16 cellular contexts compared by ENCODE assay signal in genomic region chr6:134840086-134840485, GRCh38.
A peak's percentile ranks its signal among the peaks of the same experiment; 100 is the strongest.
DNase-seq lines count a peak whose midpoint lies in the region; ATAC-seq and TF ChIP-seq lines count a peak whose summit lies in the region.
"Had no signal": no experiment of that assay in that cellular context is flagged by ENCODE, and none has a peak within 500 bp of the region (broad histone marks: within the 10 kb centered on the region; RNA-seq: fewer than 3 reads in every experiment).

No MANE protein-coding gene starts in this region.

- peak; percentile 63 for ATAC-seq in GM18508 (IDR thresholded peaks at IDR 0.05; ENCODE audit: insufficient read depth, unreplicated experiment)
- peak; percentile 89 for ATAC-seq in GM21423 (IDR thresholded peaks at IDR 0.05; ENCODE audit: unreplicated experiment)
- peak; percentile 81 for ATAC-seq in HG03135 (IDR thresholded peaks at IDR 0.05; ENCODE audit: unreplicated experiment)
- ATAC-seq in left lobe of liver = peak; percentile 91
- no peak for ATAC-seq in HG02885 (IDR thresholded peaks at IDR 0.05; ENCODE audit: poor library complexity, unreplicated experiment)
- ATAC-seq in GM21723 (IDR thresholded peaks at IDR 0.05; ENCODE audit: unreplicated experiment) = no peak
- ATAC-seq in gastrocnemius medialis = no peak
- no peak for ATAC-seq in effector memory CD8-positive, alpha-beta T cell (replicated peaks)
- ATAC-seq: activated CD8-positive, alpha-beta T cell treated with anti-CD3 and anti-CD28 coated beads, Interleukin-2, amount 10 ng/mL, durations not matched to agents 7 days and 5 days had no signal

- no peaks in the 10 kb centered on the region for H3K27me3 ChIP-seq in gastrocnemius medialis
- H3K27me3 ChIP-seq: SJSA1 had no signal

- no peak overlapping the region for H3K4me3 ChIP-seq in gastrocnemius medialis
- H3K4me3 ChIP-seq: SJSA1 had no signal

- H3K4me3 Mint-ChIP-seq in effector memory CD8-positive, alpha-beta T cell = no peak overlapping the region
- H3K4me3 Mint-ChIP-seq: activated CD8-positive, alpha-beta T cell treated with anti-CD3 and anti-CD28 coated beads, Interleukin-2, amount 10 ng/mL, durations not matched to agents 7 days and 5 days; IgD-negative memory B cell had no signal

- no peak overlapping the region for H3K27ac Mint-ChIP-seq in effector memory CD8-positive, alpha-beta T cell
- H3K27ac Mint-ChIP-seq: activated CD8-positive, alpha-beta T cell treated with anti-CD3 and anti-CD28 coated beads, Interleukin-2, amount 10 ng/mL, durations not matched to agents 7 days and 5 days; activated T-helper 2 cell treated with anti-CD3 and anti-CD28 coated beads, Interferon-gamma antibody, Interleukin-2, Interleukin-4, amounts not matched to agents 10 μg/mL and 5 μg/mL and 100 μg/mL, durations not matched to agents 14 hours and 24 hours and 36 hours; IgD-negative memory B cell had no signal

- no peak for TF ChIP-seq CTCF in gastrocnemius medialis (IDR thresholded peaks at IDR 0.05 in 4 of 5, conservative IDR thresholded peaks at IDR 0.05 in 1 of 5)

- in situ Hi-C loops in gastrocnemius medialis (cut with MboI; ENCODE audit: low sequenced_read_pairs in 4 of 4) = no loop called here

- peaks cover 18 to 32% of the 10 kb centered on the region in 2 donors for H3K27me3 Mint-ChIP-seq in effector memory CD8-positive, alpha-beta T cell
- H3K27me3 Mint-ChIP-seq: IgD-negative memory B cell had no signal

- no peak for TF ChIP-seq POLR2A in gastrocnemius medialis (IDR thresholded peaks at IDR 0.05)

- no peaks in the 10 kb centered on the region for H3K36me3 ChIP-seq in gastrocnemius medialis
- H3K36me3 ChIP-seq: SJSA1 had no signal

- no peaks in the 10 kb centered on the region for H3K9me3 Mint-ChIP-seq in effector memory CD8-positive, alpha-beta T cell
- H3K9me3 Mint-ChIP-seq: activated T-helper 2 cell treated with anti-CD3 and anti-CD28 coated beads, Interferon-gamma antibody, Interleukin-2, Interleukin-4, amounts not matched to agents 10 μg/mL and 5 μg/mL and 100 μg/mL, durations not matched to agents 14 hours and 24 hours and 36 hours; IgD-negative memory B cell had no signal

- DNase-seq in left lobe of liver (ENCODE audit: low spot score) (no peak), gastrocnemius medialis (no peak)
- DNase-seq in effector memory CD8-positive, alpha-beta T cell = no peak
- DNase-seq: activated CD8-positive, alpha-beta T cell treated with anti-CD3 and anti-CD28 coated beads, Interleukin-2, amount 10 ng/mL, durations not matched to agents 7 days and 5 days; amygdala; erythroblast; head of caudate nucleus; NCI-H2171 had no signal

- H3K4me1 ChIP-seq in gastrocnemius medialis = peaks cover 0 to 6% of the 10 kb centered on the region in 2 donors
- H3K4me1 ChIP-seq: SJSA1 had no signal

- intact Hi-C loops in gastrocnemius medialis (cut with DNase I; ENCODE audit: low total_unique reads) = no loop called here

- no peak overlapping the region for H3K27ac ChIP-seq in gastrocnemius medialis
- H3K27ac ChIP-seq: SJSA1 had no signal

- H3K9me3 ChIP-seq in gastrocnemius medialis = no peaks in the 10 kb centered on the region
- H3K9me3 ChIP-seq: SJSA1 had no signal

- no peaks in the 10 kb centered on the region for H3K4me1 Mint-ChIP-seq in effector memory CD8-positive, alpha-beta T cell (ENCODE audit: low read depth in 2 of 2)
- H3K4me1 Mint-ChIP-seq: IgD-negative memory B cell had no signal

- H3K36me3 Mint-ChIP-seq in effector memory CD8-positive, alpha-beta T cell (ENCODE audit: insufficient read depth) = no peaks in the 10 kb centered on the region
- H3K36me3 Mint-ChIP-seq: IgD-negative memory B cell had no signal

Comparison
In these comparisons a context has a peak if more than half of its experiments do, and no peak if none do; other contexts are left out.
1. ATAC-seq: peak in GM18508 (single experiment), GM21423 (single experiment), HG03135 (single experiment) and left lobe of liver (single experiment); none in HG02885 (single experiment), GM21723 (single experiment), gastrocnemius medialis (0 of 2) and effector memory CD8-positive, alpha-beta T cell (single experiment).